In genomic region chr11:132257861-132258260, GRCh38 we compare ENCODE assay signal across 16 cellular contexts.
DNase-seq lines count a peak whose midpoint lies in the region; TF ChIP-seq lines count a peak whose summit lies in the region.
"Had no signal": no experiment of that assay in that cellular context is flagged by ENCODE, and none has a peak within 500 bp of the region (broad histone marks: within the 10 kb centered on the region; RNA-seq: fewer than 3 reads in every experiment).

No MANE protein-coding gene starts in this region.

- intact Hi-C loops in adrenal gland (cut with DNase I) = no loop called here

- 68 to 81% (median 76%) methylated on average over 5 of the region's 5 CpGs for WGBS in adrenal gland, 4 donors

- no peak for TF ChIP-seq POLR2A in adrenal gland (IDR thresholded peaks at IDR 0.05)

- DNase-seq in NCI-H1417 (lab: John Stamatoyannopoulos, UW) (peak in 2 of 3 experiments; percentile 19 to 42), NCI-H1417 treated with DMSO at 0.1 percent for 48 hours (lab: John Stamatoyannopoulos, UW) (no peak), NCI-H146 treated with DMSO at 0.1 percent for 48 hours (lab: John Stamatoyannopoulos, UW; ENCODE audit: unreplicated experiment) (peak; percentile 14), cerebellar cortex (ENCODE audit: low spot score) (peak; percentile 74), retina (peak; percentile 51), adrenal gland (no peak), Ammon's horn (ENCODE audit: low spot score) (no peak)
- no peak for DNase-seq in effector CD4-positive, alpha-beta T cell
- DNase-seq: Caco-2; CD8-positive, alpha-beta memory T cell; DND-41; GF-D8; HCEC 1CT; HFFc6 had no signal

- no peaks in the 10 kb centered on the region for H3K9me3 ChIP-seq in adrenal gland (replicated peaks in 1 of 3)
- H3K9me3 ChIP-seq: BLaER1, Caco-2 had no signal

- no peaks in the 10 kb centered on the region for H3K36me3 ChIP-seq in adrenal gland (replicated peaks in 1 of 2)
- H3K36me3 ChIP-seq: BLaER1 had no signal

- no peaks in the 10 kb centered on the region for H3K4me1 ChIP-seq in adrenal gland (replicated peaks in 1 of 2)
- H3K4me1 ChIP-seq: BLaER1, Caco-2 had no signal

- no peak overlapping the region for H3K4me3 ChIP-seq in adrenal gland
- H3K4me3 ChIP-seq: BLaER1 had no signal

- no peak overlapping the region for H3K27ac ChIP-seq in adrenal gland
- H3K27ac ChIP-seq: 22Rv1, BLaER1 had no signal

- no peaks in the 10 kb centered on the region for H3K27me3 ChIP-seq in adrenal gland

- no peak for TF ChIP-seq CTCF in adrenal gland (IDR thresholded peaks at IDR 0.05)

Comparison
In these comparisons a context has a peak if more than half of its experiments do, and no peak if none do; other contexts are left out.
1. DNase-seq: peak in NCI-H1417 (2 of 3), NCI-H146 treated with DMSO at 0.1 percent for 48 hours (single experiment), cerebellar cortex (single experiment) and retina (single experiment); none in NCI-H1417 treated with DMSO at 0.1 percent for 48 hours (single experiment), adrenal gland (0 of 7), Ammon's horn (single experiment) and effector CD4-positive, alpha-beta T cell (single experiment).